In the genomic region with DNA sequence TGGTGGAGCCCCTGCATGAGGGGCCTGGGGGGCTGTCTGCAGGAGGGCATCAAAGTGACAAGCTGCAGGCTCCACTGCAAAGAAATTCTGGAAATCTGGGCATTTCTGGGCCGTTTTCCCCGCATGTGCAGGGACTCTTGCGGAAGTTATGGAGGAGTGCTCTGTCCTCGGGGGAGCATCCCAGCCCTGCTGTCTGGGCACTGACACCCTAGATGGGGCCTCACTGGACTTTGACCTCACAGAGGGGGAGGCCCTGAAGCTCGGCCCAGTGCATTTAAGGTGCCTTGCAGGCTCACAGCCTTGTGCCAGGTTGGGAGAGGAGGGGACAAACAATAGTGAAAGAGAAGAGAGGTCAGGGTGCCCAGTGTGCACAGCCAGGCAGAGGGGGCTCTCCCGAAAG, we compare ENCODE assay signal across 17 cellular contexts. TPM values are rescaled to one million over a fixed set of nuclear protein-coding genes. Genes with fewer than 3 reads are reported as not detected.
A peak's percentile ranks its signal among the peaks of the same experiment; 100 is the strongest.
DNase-seq lines count a peak whose midpoint lies in the region; ATAC-seq and TF ChIP-seq lines count a peak whose summit lies in the region.
"Had no signal": no experiment of that assay in that cellular context is flagged by ENCODE, and none has a peak within 500 bp of the region (broad histone marks: within the 10 kb centered on the region; RNA-seq: fewer than 3 reads in every experiment).

No MANE protein-coding gene starts in this region.

- H4K20me1 ChIP-seq in IMR-90 (ENCODE audit: insufficient read depth, low read length) = no peaks in the 10 kb centered on the region
- H4K20me1 ChIP-seq in hepatocyte (ENCODE audit: insufficient read depth, poor library complexity, severe bottlenecking) = no peaks in the 10 kb centered on the region
- H4K20me1 ChIP-seq in osteoblast (ENCODE audit: insufficient read depth, low read length) = no peaks in the 10 kb centered on the region

- intact Hi-C loops in IMR-90 (cut with micrococcal nuclease) = no loop called here

- TF ChIP-seq RAD21 in IMR-90 (IDR thresholded peaks at IDR 0.05; ENCODE audit: low read length) = no peak

- dilution Hi-C loops in IMR-90 (cut with HindIII; ENCODE audit: low sequenced_read_pairs, unreplicated experiment) = no loop called here

- H3K27me3 ChIP-seq in CD4-positive, CD25-positive, alpha-beta regulatory T cell (ENCODE audit: control insufficient read depth, insufficient read depth, low read length) = no peaks in the 10 kb centered on the region
- peaks cover 49% of the 10 kb centered on the region for H3K27me3 ChIP-seq in IMR-90 (ENCODE audit: control insufficient read depth, insufficient read depth, low read length)
- no peaks in the 10 kb centered on the region for H3K27me3 ChIP-seq in hepatocyte
- peaks cover 0 to 27% (median 2%) of the 10 kb centered on the region in 3 experiments for H3K27me3 ChIP-seq in neuronal stem cell (ENCODE audit: control insufficient read depth in 3 of 3, insufficient read depth in 3 of 3, low read depth in 1 of 3, low read length in 3 of 3)
- peaks cover 6% of the 10 kb centered on the region for H3K27me3 ChIP-seq in osteoblast (ENCODE audit: insufficient read depth, low read length)
- H3K27me3 ChIP-seq: MG63 had no signal

- peaks cover 0 to 3% (median 0%) of the 10 kb centered on the region in 7 donors for H3K9me3 Mint-ChIP-seq in CD4-positive, CD25-positive, alpha-beta regulatory T cell

- no peaks in the 10 kb centered on the region for H3K4me1 Mint-ChIP-seq in CD4-positive, CD25-positive, alpha-beta regulatory T cell

- CTCF ChIA-PET in IMR-90 (lab: Yijun Ruan, JAX) = no interaction called here

- H3K9me1 ChIP-seq in IMR-90 (ENCODE audit: insufficient read depth, low read length) = no peaks in the 10 kb centered on the region

- peak overlapping the region; percentile 50 for H2BK12ac ChIP-seq in neuronal stem cell (ENCODE audit: low read length)

- no peak overlapping the region for H2BK15ac ChIP-seq in IMR-90 (ENCODE audit: low read depth, low read length)
- peak overlapping the region; percentile 43 for H2BK15ac ChIP-seq in neuronal stem cell (ENCODE audit: low read length)

- no peak overlapping the region for H3K23ac ChIP-seq in IMR-90 (ENCODE audit: low read depth, low read length)
- peak overlapping the region; percentile 1 for H3K23ac ChIP-seq in neuronal stem cell (ENCODE audit: low read depth, low read length, poor library complexity)

- H4K91ac ChIP-seq in IMR-90 (ENCODE audit: insufficient read depth, low read depth, low read length) (no peak overlapping the region), neuronal stem cell (ENCODE audit: low read depth, low read length, poor library complexity) (no peak overlapping the region)

- H3K14ac ChIP-seq in IMR-90 (replicated peaks; ENCODE audit: low read depth, low read length) (no peak overlapping the region), neuronal stem cell (ENCODE audit: low read length) (peak overlapping the region; percentile 0)

- H3K56ac ChIP-seq in IMR-90 (ENCODE audit: extremely low read depth, insufficient read depth, low read length) = no peak overlapping the region

- no peak overlapping the region for H4K5ac ChIP-seq in IMR-90 (ENCODE audit: low read depth, low read length)

- H2AFZ ChIP-seq in IMR-90 (replicated peaks; ENCODE audit: low read length, poor library complexity) (no peak overlapping the region), hepatocyte (no peak overlapping the region), neuronal stem cell (ENCODE audit: low read length) (no peak overlapping the region), osteoblast (ENCODE audit: low read length) (no peak overlapping the region)

- H3K4ac ChIP-seq in IMR-90 (ENCODE audit: low read depth, low read length) = no peak overlapping the region
- H3K4ac ChIP-seq in neuronal stem cell (ENCODE audit: low read length) = no peak overlapping the region

- H3K79me2 ChIP-seq in hepatocyte = no peaks in the 10 kb centered on the region
- no peaks in the 10 kb centered on the region for H3K79me2 ChIP-seq in osteoblast (ENCODE audit: insufficient read depth, low read length)

- no peak for TF ChIP-seq CTCF in IMR-90 (conservative IDR thresholded peaks at IDR 0.05; ENCODE audit: low read depth, low read length)
- no peak for TF ChIP-seq CTCF in hepatocyte (IDR thresholded peaks at IDR 0.05; ENCODE audit: poor library complexity)
- no peak for TF ChIP-seq CTCF in osteoblast (IDR thresholded peaks at IDR 0.05; ENCODE audit: extremely low read depth, low read depth, low read length)

- POLR2A ChIA-PET in IMR-90 (lab: Charles Lee; ENCODE audit: unreplicated experiment) = no interaction called here

- H2BK5ac ChIP-seq in IMR-90 (ENCODE audit: low read depth, low read length, poor library complexity, severe bottlenecking) = no peak overlapping the region
- peak overlapping the region; percentile 47 for H2BK5ac ChIP-seq in neuronal stem cell (ENCODE audit: low read length)

- no peaks in the 10 kb centered on the region for H3K79me1 ChIP-seq in IMR-90 (ENCODE audit: low read depth in 1 of 2, low read length in 2 of 2)
- peaks cover 3% of the 10 kb centered on the region for H3K79me1 ChIP-seq in neuronal stem cell (ENCODE audit: low read depth, low read length)

- no peak overlapping the region for H2BK20ac ChIP-seq in IMR-90 (ENCODE audit: low read depth, low read length)

- H3K27ac Mint-ChIP-seq in CD4-positive, CD25-positive, alpha-beta regulatory T cell = peak overlapping the region in 2 of 3 donors; percentile 58 to 71

- H3K18ac ChIP-seq in IMR-90 (ENCODE audit: low read depth, low read length) (no peak overlapping the region), neuronal stem cell (ENCODE audit: low read length) (peak overlapping the region; percentile 78)

- H3K4me2 ChIP-seq in IMR-90 (ENCODE audit: low read depth, low read length) (no peak overlapping the region), hepatocyte (peak overlapping the region; percentile 15), neuronal stem cell (ENCODE audit: insufficient read depth, low read length, poor library complexity, severe bottlenecking) (no peak overlapping the region), osteoblast (ENCODE audit: insufficient read depth, low read length) (no peak overlapping the region)

- H3K4me3 Mint-ChIP-seq in CD4-positive, CD25-positive, alpha-beta regulatory T cell = peak overlapping the region in 1 of 4 donors; percentile 43

- H3K27ac ChIP-seq in CD4-positive, CD25-positive, alpha-beta regulatory T cell (ENCODE audit: insufficient read depth, low read length, poor library complexity, severe bottlenecking) = no peak overlapping the region
- no peak overlapping the region for H3K27ac ChIP-seq in IMR-90 (ENCODE audit: insufficient read depth, low read length)
- H3K27ac ChIP-seq in hepatocyte = peak overlapping the region; percentile 65
- H3K27ac ChIP-seq in neuronal stem cell (replicated peaks; ENCODE audit: low read length) = no peak overlapping the region
- H3K27ac ChIP-seq in osteoblast (ENCODE audit: low read depth, low read length) = no peak overlapping the region
- H3K27ac ChIP-seq: SK-N-MC had no signal

- no peaks in the 10 kb centered on the region for H3K27me3 Mint-ChIP-seq in CD4-positive, CD25-positive, alpha-beta regulatory T cell

- ATAC-seq in CD4-positive, CD25-positive, alpha-beta regulatory T cell (ENCODE audit: low read depth in 2 of 2) = no peak
- ATAC-seq in IMR-90 (ENCODE audit: low read depth) = no peak

- DNase-seq in CD4-positive, CD25-positive, alpha-beta regulatory T cell = no peak
- no peak for DNase-seq in IMR-90
- DNase-seq in hepatocyte (ENCODE audit: low spot score) = peak; percentile 75
- no peak for DNase-seq in neuronal stem cell (ENCODE audit: low spot score)
- DNase-seq in NCI-H446 treated with DMSO at 0.1 percent for 48 hours (lab: John Stamatoyannopoulos, UW) = no peak
- DNase-seq in ureter (ENCODE audit: low spot score) = no peak
- no peak for DNase-seq in osteoblast (ENCODE audit: insufficient read length, low spot score, missing footprints)
- DNase-seq: DMS79 treated with DMSO at 0.1 percent for 48 hours, GF-D8, GOT3, HCEC 1CT, KG1, MG63, NCI-H2029, SIG-M5 had no signal

- no peak for TF ChIP-seq POLR2A in IMR-90 (IDR thresholded peaks at IDR 0.05; ENCODE audit: low read depth, low read length)

- no peak overlapping the region for H2AK5ac ChIP-seq in IMR-90 (ENCODE audit: low read depth, low read length)
- peak overlapping the region; percentile 94 for H2AK5ac ChIP-seq in neuronal stem cell (ENCODE audit: low read depth, low read length)

- H3K36me3 Mint-ChIP-seq in CD4-positive, CD25-positive, alpha-beta regulatory T cell = no peaks in the 10 kb centered on the region

- WGBS in IMR-90 (ENCODE audit: extremely low coverage in 2 of 2, insufficient read length in 1 of 2), 2 experiments = 20% methylated on average over 1 of the region's 6 CpGs; no CpG with 5 or more reads in 1 of the 2 experiments
- 63% methylated on average over 6 of the region's 6 CpGs for WGBS in hepatocyte (ENCODE audit: low lambda C conversion rate, missing lambda C conversion rate)
- no CpG with 5 or more reads among the region's 6 CpGs for WGBS in neuronal stem cell (ENCODE audit: extremely low coverage in 2 of 2, insufficient read length in 2 of 2, insufficient replicate concordance in 1 of 2), 2 donors

- H2BK120ac ChIP-seq in IMR-90 (ENCODE audit: low read depth, low read length) (no peak overlapping the region), neuronal stem cell (ENCODE audit: low read depth, low read length) (no peak overlapping the region)

- no peaks in the 10 kb centered on the region for H3K9me2 ChIP-seq in hepatocyte (replicated peaks; ENCODE audit: insufficient read depth)

- no peaks in the 10 kb centered on the region for H3K4me1 ChIP-seq in CD4-positive, CD25-positive, alpha-beta regulatory T cell (ENCODE audit: control insufficient read depth, insufficient read depth, low read length, poor library complexity, severe bottlenecking)
- H3K4me1 ChIP-seq in IMR-90 (ENCODE audit: control insufficient read depth, insufficient read depth, low read length) = no peaks in the 10 kb centered on the region
- H3K4me1 ChIP-seq in hepatocyte (ENCODE audit: insufficient read depth) = peaks cover 30% of the 10 kb centered on the region
- H3K4me1 ChIP-seq in neuronal stem cell (ENCODE audit: control insufficient read depth in 2 of 2, insufficient read depth in 1 of 2, low read depth in 1 of 2, low read length in 2 of 2) = peaks cover 13 to 23% of the 10 kb centered on the region in 2 donors
- no peaks in the 10 kb centered on the region for H3K4me1 ChIP-seq in osteoblast (ENCODE audit: insufficient read depth, low read length)

- H3K4me3 ChIP-seq in CD4-positive, CD25-positive, alpha-beta regulatory T cell (ENCODE audit: low read depth, low read length) = no peak overlapping the region
- H3K4me3 ChIP-seq in IMR-90 (ENCODE audit: insufficient read depth, low read depth, low read length) (no peak overlapping the region), hepatocyte (no peak overlapping the region), neuronal stem cell (ENCODE audit: low read length in 2 of 2) (no peak overlapping the region), osteoblast (ENCODE audit: insufficient read depth, low read length) (no peak overlapping the region)
- H3K4me3 ChIP-seq: MG63, SK-N-MC had no signal

- no peaks in the 10 kb centered on the region for H3K9me3 ChIP-seq in CD4-positive, CD25-positive, alpha-beta regulatory T cell (ENCODE audit: control insufficient read depth in 2 of 2, low read length in 2 of 2)
- H3K9me3 ChIP-seq in IMR-90 (ENCODE audit: control insufficient read depth, insufficient read depth, low read length) = no peaks in the 10 kb centered on the region
- no peaks in the 10 kb centered on the region for H3K9me3 ChIP-seq in hepatocyte (ENCODE audit: low read depth)
- no peaks in the 10 kb centered on the region for H3K9me3 ChIP-seq in neuronal stem cell (replicated peaks in 1 of 2; ENCODE audit: control insufficient read depth in 2 of 2, insufficient read depth in 1 of 2, low read depth in 1 of 2, low read length in 2 of 2)
- no peaks in the 10 kb centered on the region for H3K9me3 ChIP-seq in osteoblast (ENCODE audit: low read depth, low read length)

- H2AK9ac ChIP-seq in IMR-90 (replicated peaks; ENCODE audit: low read depth, low read length, poor library complexity) = peak overlapping the region; percentile 55

- in situ Hi-C loops in IMR-90 (cut with MboI; ENCODE audit: low sequenced_read_pairs) = loop anchor here (10.0 kb wide), 1 partner anchor 105 kb away; no protein-coding TSS in a partner anchor

- H4K8ac ChIP-seq in IMR-90 (ENCODE audit: low read depth in 2 of 2, low read length in 2 of 2) = no peak overlapping the region
- no peak overlapping the region for H4K8ac ChIP-seq in neuronal stem cell (ENCODE audit: low read depth, low read length)

- H3K36me3 ChIP-seq in CD4-positive, CD25-positive, alpha-beta regulatory T cell (ENCODE audit: control insufficient read depth, insufficient read depth, low read length) = no peaks in the 10 kb centered on the region
- H3K36me3 ChIP-seq in IMR-90 (ENCODE audit: control insufficient read depth, insufficient read depth, low read length) (no peaks in the 10 kb centered on the region), hepatocyte (replicated peaks; ENCODE audit: insufficient read depth, low read depth) (no peaks in the 10 kb centered on the region), neuronal stem cell (replicated peaks in 1 of 2; ENCODE audit: control insufficient read depth in 2 of 2, insufficient read depth in 2 of 2, low read length in 2 of 2) (no peaks in the 10 kb centered on the region), osteoblast (ENCODE audit: insufficient read depth, low read length) (no peaks in the 10 kb centered on the region)
- H3K36me3 ChIP-seq: MG63 had no signal

- no TSS peak for BruUV-seq in IMR-90 (replicated peaks; lab: Mats Ljungman, UMichigan)

- H3K9ac ChIP-seq in IMR-90 (ENCODE audit: low read depth, low read length) (no peak overlapping the region), neuronal stem cell (ENCODE audit: low read depth, low read length, poor library complexity) (no peak overlapping the region)

RNA-seq across cellular contexts. Expression of gene LHX3, which starts 35.4 kb away (rescaled TPM):
- total RNA-seq in CD4-positive, CD25-positive, alpha-beta regulatory T cell = not detected
- polyA plus RNA-seq in CD4-positive, CD25-positive, alpha-beta regulatory T cell = not detected
- total RNA-seq in IMR-90 (2012; rRNA removed) = not detected in 2 replicates
- polyA plus RNA-seq in IMR-90 (2012; rRNA removed) = not detected in 2 replicates
- not detected in 2 replicates for polyA plus RNA-seq in IMR-90 (2012; cell fraction: cytosol; rRNA removed)
- 0.02 TPM in 1 of 2 replicates, not detected in the other for polyA plus RNA-seq in IMR-90 (2012; cell fraction: nucleus; rRNA removed; ENCODE audit: low replicate concordance)
- not detected in 2 replicates for total RNA-seq in hepatocyte
- polyA plus RNA-seq in hepatocyte = not detected in 2 replicates
- not detected for polyA plus RNA-seq in neuronal stem cell (2013, experiment 1 of 2)
- polyA plus RNA-seq in neuronal stem cell (2013, experiment 2 of 2) = not detected
- not detected for total RNA-seq in ureter
- total RNA-seq in osteoblast = under 0.01 TPM in 1 of 2 replicates, not detected in the other
- polyA plus RNA-seq: BJ had no signal

RNA-seq across cellular contexts. Expression of gene TMEM250, which starts 50.8 kb away (rescaled TPM):
- total RNA-seq in CD4-positive, CD25-positive, alpha-beta regulatory T cell = 21.5 TPM
- polyA plus RNA-seq in CD4-positive, CD25-positive, alpha-beta regulatory T cell = 10 to 100 TPM; 44.7 to 55.6 (median 45.7) TPM
- total RNA-seq in IMR-90 (2012; rRNA removed) (12.5 and 14.0 TPM in 2 replicates), hepatocyte (32.9 and 37.8 TPM in 2 replicates), ureter (31.8 TPM), osteoblast (52.7 and 65.5 TPM in 2 replicates)
- polyA plus RNA-seq in IMR-90 (2012; rRNA removed) (17.5 and 18.6 TPM in 2 replicates), hepatocyte (45.3 and 47.6 TPM in 2 replicates)
- polyA plus RNA-seq in IMR-90 (2012; cell fraction: cytosol; rRNA removed) = 29.9 and 32.6 TPM in 2 replicates
- polyA plus RNA-seq in IMR-90 (2012; cell fraction: nucleus; rRNA removed; ENCODE audit: low replicate concordance) = 12.4 and 30.2 TPM in 2 replicates
- 23.6 TPM for polyA plus RNA-seq in neuronal stem cell (2013, experiment 1 of 2)
- polyA plus RNA-seq in neuronal stem cell (2013, experiment 2 of 2) = 22.7 TPM
